Comparison of ENCODE assay signal across 8 cellular contexts in the genomic region with DNA sequence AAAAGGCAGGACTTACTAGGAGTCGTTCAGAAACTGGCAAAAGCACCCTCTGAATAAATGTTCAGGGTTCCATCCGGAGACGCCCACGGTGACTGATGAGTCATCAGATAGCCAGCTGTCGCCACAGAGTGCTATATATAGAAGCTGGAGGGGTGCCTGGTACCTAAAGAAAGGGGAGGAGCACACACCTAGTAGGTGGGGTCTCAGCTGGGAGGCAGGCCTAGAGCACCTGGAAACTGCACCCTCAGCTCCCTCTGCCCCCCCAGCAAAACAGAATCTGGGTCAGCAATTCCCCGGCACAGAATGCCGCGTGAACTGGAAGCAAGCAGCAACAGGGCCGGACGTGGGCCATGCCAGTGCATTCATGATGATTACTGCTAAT.
DNase-seq lines count a peak whose midpoint lies in the region; ATAC-seq, FAIRE-seq and TF ChIP-seq lines count a peak whose summit lies in the region.

No MANE protein-coding gene starts in this region.

- no peak for TF ChIP-seq CTCF in D721Med (IDR thresholded peaks at IDR 0.05; ENCODE audit: insufficient read depth, missing control alignments)

- FAIRE-seq in D721Med (lab: Jason Lieb, UNC) = no peak

- ATAC-seq in GM18502 (IDR thresholded peaks at IDR 0.05; ENCODE audit: poor library complexity, unreplicated experiment) (peak; percentile 50), HG02840 (IDR thresholded peaks at IDR 0.05; ENCODE audit: low FRiP score, unreplicated experiment) (peak; percentile 20)

- DNase-seq in NCI-H146 treated with DMSO at 0.1 percent for 48 hours (lab: John Stamatoyannopoulos, UW; ENCODE audit: unreplicated experiment) = peak; percentile 86
- DNase-seq in activated CD4-positive, alpha-beta T cell treated with anti-CD3 and anti-CD28 coated beads for 1 hour = peak; percentile 66
- DNase-seq in dermis microvascular lymphatic vessel endothelial cell (ENCODE audit: low read depth in 2 of 2) = peak; percentile 5 to 50
- peak; percentile 43 to 64 (median 58) for DNase-seq in stimulated activated CD4-positive, alpha-beta T cell treated with anti-CD3 and anti-CD28 coated beads, Interleukin-1b, Interleukin-23, amount 100 ng/mL, for 24 hours (ENCODE audit: low read depth in 4 of 4, low spot score in 1 of 4)
- DNase-seq in D721Med (ENCODE audit: insufficient read length, low spot score) = no peak
- DNase-seq in middle frontal gyrus (ENCODE audit: extremely low spot score, low spot score) = no peak

Comparison
In these comparisons a context has a peak if more than half of its experiments do, and no peak if none do; other contexts are left out.
1. DNase-seq: peak in NCI-H146 treated with DMSO at 0.1 percent for 48 hours (single experiment), activated CD4-positive, alpha-beta T cell treated with anti-CD3 and anti-CD28 coated beads for 1 hour (single experiment), dermis microvascular lymphatic vessel endothelial cell (2 of 2) and stimulated activated CD4-positive, alpha-beta T cell treated with anti-CD3 and anti-CD28 coated beads, Interleukin-1b, Interleukin-23, amount 100 ng/mL, for 24 hours (4 of 4); none in D721Med (single experiment) and middle frontal gyrus (single experiment).